ENCODE assay signal across 11 cellular contexts in genomic region chr11:27468643-27469332, GRCh38. TPM values are rescaled to one million over a fixed set of nuclear protein-coding genes. Genes with fewer than 3 reads are reported as not detected.
DNase-seq lines count a peak whose midpoint lies in the region; FAIRE-seq and TF ChIP-seq lines count a peak whose summit lies in the region.
"Had no signal": no experiment of that assay in that cellular context is flagged by ENCODE, and none has a peak within 500 bp of the region (broad histone marks: within the 10 kb centered on the region; RNA-seq: fewer than 3 reads in every experiment).

No MANE protein-coding gene starts in this region.

- TF ChIP-seq EP300 in stomach (IDR thresholded peaks at IDR 0.05): no peak

- TF ChIP-seq POLR2A in stomach (IDR thresholded peaks at IDR 0.05): no peak

- 33 to 63% (median 41%) methylated on average over 10 of the region's 10 CpGs for WGBS in stomach, 5 donors

- H3K27me3 ChIP-seq in HUES6 (ENCODE audit: control insufficient read depth, insufficient read depth, low read length) (no peaks in the 10 kb centered on the region), brain microvascular endothelial cell (replicated peaks) (no peaks in the 10 kb centered on the region), stomach (no peaks in the 10 kb centered on the region), A673 (replicated peaks; ENCODE audit: insufficient read depth, low read depth, low read length, poor library complexity) (no peaks in the 10 kb centered on the region)

- H3K4me3 ChIP-seq in HUES6 (ENCODE audit: low read depth, low read length) (peak overlapping the region; percentile 95), brain microvascular endothelial cell (ENCODE audit: low read depth, low read length) (no peak overlapping the region), kidney (ENCODE audit: low read length in 2 of 2) (peak overlapping the region; percentile 69 to 79), stomach (peak overlapping the region; percentile 35 to 92 (median 90)), A673 (ENCODE audit: low read depth, low read length, poor library complexity, severe bottlenecking) (no peak overlapping the region)

- BruUV-seq in A673 (replicated peaks; lab: Mats Ljungman, UMichigan): no TSS peak

- in situ Hi-C loops in brain microvascular endothelial cell (cut with HindIII; ENCODE audit: low pct_ligation_motif_present, low sequenced_read_pairs): no loop called here

- no peaks in the 10 kb centered on the region for H3K36me3 ChIP-seq in HUES6 (ENCODE audit: control insufficient read depth, insufficient read depth, low read length)
- H3K36me3 ChIP-seq in brain microvascular endothelial cell (replicated peaks): no peaks in the 10 kb centered on the region
- H3K36me3 ChIP-seq in kidney (ENCODE audit: control insufficient read depth in 1 of 2, insufficient read depth in 2 of 2, low read length in 2 of 2): no peaks in the 10 kb centered on the region
- no peaks in the 10 kb centered on the region for H3K36me3 ChIP-seq in stomach
- no peaks in the 10 kb centered on the region for H3K36me3 ChIP-seq in A673 (ENCODE audit: insufficient read depth, low read length, poor library complexity, severe bottlenecking)

- no peak for DNase-seq in brain microvascular endothelial cell
- DNase-seq in kidney: no peak
- DNase-seq in stomach: no peak
- DNase-seq in stimulated activated CD8-positive, alpha-beta memory T cell treated with anti-CD3 and anti-CD28 coated beads, Interleukin-4, amount 100 ng/mL, for 48 hours: no peak
- no peak for DNase-seq in D341Med (ENCODE audit: low spot score)
- DNase-seq in A673 (ENCODE audit: low spot score): no peak
- DNase-seq in hepatic stellate cell (ENCODE audit: low spot score): no peak
- DNase-seq: activated CD8-positive, alpha-beta T cell treated with anti-CD3 and anti-CD28 coated beads for 36 hours had no signal

- H3K4me1 ChIP-seq in HUES6 (ENCODE audit: control insufficient read depth, insufficient read depth, low read length): peaks cover 58% of the 10 kb centered on the region
- H3K4me1 ChIP-seq in kidney (ENCODE audit: control insufficient read depth in 1 of 2, insufficient read depth in 1 of 2, low read depth in 1 of 2, low read length in 2 of 2): peaks cover 12 to 16% of the 10 kb centered on the region in 2 donors
- peaks cover 24 to 82% (median 52%) of the 10 kb centered on the region in 4 donors for H3K4me1 ChIP-seq in stomach
- peaks cover 53% of the 10 kb centered on the region for H3K4me1 ChIP-seq in A673 (ENCODE audit: insufficient read depth, low read length, poor library complexity, severe bottlenecking)

- POLR2A ChIA-PET in A673 (lab: Charles Lee; ENCODE audit: low non-redundant PET): no interaction called here

- H3K9me3 ChIP-seq in HUES6 (ENCODE audit: control insufficient read depth, insufficient read depth, low read depth, low read length) (no peaks in the 10 kb centered on the region), kidney (ENCODE audit: control insufficient read depth in 1 of 2, low read length in 2 of 2) (no peaks in the 10 kb centered on the region), stomach (no peaks in the 10 kb centered on the region), A673 (ENCODE audit: low read depth, low read length, poor library complexity, severe bottlenecking) (no peaks in the 10 kb centered on the region)

- no peak overlapping the region for H3K27ac ChIP-seq in HUES6 (ENCODE audit: low read depth, low read length)
- peak overlapping the region; percentile 46 for H3K27ac ChIP-seq in brain microvascular endothelial cell
- peak overlapping the region; percentile 82 to 84 for H3K27ac ChIP-seq in kidney (ENCODE audit: low read depth in 2 of 2, low read length in 2 of 2)
- H3K27ac ChIP-seq in stomach: peak overlapping the region; percentile 44 to 87 (median 60)
- no peak overlapping the region for H3K27ac ChIP-seq in A673 (ENCODE audit: low read depth, low read length, poor library complexity, severe bottlenecking)

- no peak for FAIRE-seq in kidney (lab: Jason Lieb, UNC)
- FAIRE-seq: colon, GM12892 had no signal

- CTCF ChIA-PET in A673 (lab: Charles Lee): interaction anchor here (0.6 to 0.7 kb wide), 2 partner anchors 106 to 131 kb away, joined by 3 to 4 read pairs; no protein-coding TSS in a partner anchor

- H3K9ac ChIP-seq in HUES6 (ENCODE audit: low read length): no peak overlapping the region
- peak overlapping the region; percentile 59 to 84 for H3K9ac ChIP-seq in kidney (ENCODE audit: low read length in 2 of 2)

- intact Hi-C loops in kidney (cut with DNase I): no loop called here
- intact Hi-C loops in stomach (cut with DNase I; ENCODE audit: low total_unique reads): no loop called here
- intact Hi-C loops in A673 (cut with micrococcal nuclease; ENCODE audit: unreplicated experiment): loop anchor here (2.0 kb wide), 1 partner anchor 106 kb away; the partner anchor contains the start of gene CCDC34

- TF ChIP-seq CTCF in brain microvascular endothelial cell (IDR thresholded peaks at IDR 0.05; ENCODE audit: low read depth, low read length, missing control alignments): no peak
- TF ChIP-seq CTCF in kidney (IDR thresholded peaks at IDR 0.05; ENCODE audit: borderline replicate concordance, extremely low read depth, insufficient read depth): no peak
- TF ChIP-seq CTCF in stomach (IDR thresholded peaks at IDR 0.05): no peak
- TF ChIP-seq CTCF in A673 (conservative IDR thresholded peaks at IDR 0.05; ENCODE audit: low read depth, low read length): no peak

RNA-seq across cellular contexts. Expression of gene LGR4, which starts 3.8 kb away (rescaled TPM):
- total RNA-seq in kidney (109 TPM), stomach (100 to 1,000 TPM in 1 of 5 donors, 10 to 100 TPM in 4; 29.2 to 236 (median 57.9) TPM), A673 (2021) (24.7 and 27.9 TPM in 2 replicates)
- polyA plus RNA-seq in kidney (ENCODE audit: insufficient read depth, low read depth, low replicate concordance) (22.7 TPM), stomach (1 to 10 TPM; 5.6 to 7.6 (median 6.6) TPM)

RNA-seq across cellular contexts. Expression of gene LIN7C, which starts 37.8 kb away (rescaled TPM):
- 37.8 TPM for total RNA-seq in kidney
- polyA plus RNA-seq in kidney (ENCODE audit: insufficient read depth, low read depth, low replicate concordance): 9.1 TPM
- total RNA-seq in stomach: 100 to 1,000 TPM in 1 of 5 donors, 10 to 100 TPM in 4; 12.7 to 106 (median 29.9) TPM
- polyA plus RNA-seq in stomach: 1 to 10 TPM; 7.2 to 9.0 (median 7.8) TPM
- total RNA-seq in A673 (2021): 114 and 131 TPM in 2 replicates

Comparison
In these comparisons a context has a peak if more than half of its experiments do, and no peak if none do; other contexts are left out.
1. H3K27ac ChIP-seq: peak in brain microvascular endothelial cell (single experiment), kidney (2 of 2) and stomach (5 of 5); none in HUES6 (single experiment) and A673 (single experiment).
2. H3K4me3 ChIP-seq: peak in HUES6 (single experiment), kidney (2 of 2) and stomach (4 of 4); none in brain microvascular endothelial cell (single experiment) and A673 (single experiment).